16 cellular contexts compared by ENCODE assay signal in genomic region chr18:46296656-46297055, GRCh38.
DNase-seq lines count a peak whose midpoint lies in the region; ATAC-seq and TF ChIP-seq lines count a peak whose summit lies in the region.
"Had no signal": no experiment of that assay in that cellular context is flagged by ENCODE, and none has a peak within 500 bp of the region (broad histone marks: within the 10 kb centered on the region; RNA-seq: fewer than 3 reads in every experiment).

No MANE protein-coding gene starts in this region.

- peaks cover 13% of the 10 kb centered on the region for H3K4me1 Mint-ChIP-seq in stimulated activated effector memory CD8-positive, alpha-beta T cell treated with anti-CD3 and anti-CD28 coated beads, Interleukin-12 subunit alpha, Interleukin-12 subunit beta, amount 100 ng/mL, for 72 hours

- DNase-seq in D341Med (ENCODE audit: low spot score) (peak; percentile 16), WERI-Rb-1 (no peak), mesenteric fat pad (ENCODE audit: low spot score) (peak; percentile 72), NCI-H524 (lab: John Stamatoyannopoulos, UW) (no peak), NCI-H524 treated with DMSO at 0.1 percent for 48 hours (lab: John Stamatoyannopoulos, UW) (no peak)
- no peak for DNase-seq in stimulated activated effector memory CD8-positive, alpha-beta T cell treated with anti-CD3 and anti-CD28 coated beads, Interleukin-12 subunit alpha, Interleukin-12 subunit beta, amount 100 ng/mL, for 72 hours (ENCODE audit: low spot score in 2 of 2)
- DNase-seq: 8988T; ACHN; CD4-positive, CD25-positive, alpha-beta regulatory T cell; DMS153; DMS79 treated with DMSO at 0.1 percent for 48 hours; GDM1; KBM-7 had no signal

- no peaks in the 10 kb centered on the region for H3K9me3 Mint-ChIP-seq in stimulated activated effector memory CD8-positive, alpha-beta T cell treated with anti-CD3 and anti-CD28 coated beads, Interleukin-12 subunit alpha, Interleukin-12 subunit beta, amount 100 ng/mL, for 72 hours
- H3K9me3 Mint-ChIP-seq: CD4-positive, CD25-positive, alpha-beta regulatory T cell had no signal

- 0 out of 2 replicates have a peak, but pooled peaks have one; percentile 6 for TF ChIP-seq CTCF in WERI-Rb-1 (IDR thresholded peaks at IDR 0.05; ENCODE audit: low read depth, low read length)

- H3K27ac Mint-ChIP-seq in stimulated activated effector memory CD8-positive, alpha-beta T cell treated with anti-CD3 and anti-CD28 coated beads, Interleukin-12 subunit alpha, Interleukin-12 subunit beta, amount 100 ng/mL, for 72 hours: no peak overlapping the region
- H3K27ac Mint-ChIP-seq: CD4-positive, CD25-positive, alpha-beta regulatory T cell had no signal

- H3K4me3 ChIP-seq in WERI-Rb-1 (ENCODE audit: low read depth, low read length): no peak overlapping the region
- H3K4me3 ChIP-seq: BLaER1 treated with 17β-estradiol and CSF1 and Interleukin-3, amounts not matched to agents 10 nM and 100 nM had no signal

- no peaks in the 10 kb centered on the region for H3K36me3 ChIP-seq in WERI-Rb-1
- H3K36me3 ChIP-seq: BLaER1 treated with 17β-estradiol and CSF1 and Interleukin-3, amounts not matched to agents 10 nM and 100 nM had no signal

- no peaks in the 10 kb centered on the region for H3K36me3 Mint-ChIP-seq in stimulated activated effector memory CD8-positive, alpha-beta T cell treated with anti-CD3 and anti-CD28 coated beads, Interleukin-12 subunit alpha, Interleukin-12 subunit beta, amount 100 ng/mL, for 72 hours
- H3K36me3 Mint-ChIP-seq: CD4-positive, CD25-positive, alpha-beta regulatory T cell had no signal

- H3K4me3 Mint-ChIP-seq in stimulated activated effector memory CD8-positive, alpha-beta T cell treated with anti-CD3 and anti-CD28 coated beads, Interleukin-12 subunit alpha, Interleukin-12 subunit beta, amount 100 ng/mL, for 72 hours: no peak overlapping the region
- H3K4me3 Mint-ChIP-seq: CD4-positive, CD25-positive, alpha-beta regulatory T cell had no signal

- ATAC-seq in stimulated activated effector memory CD8-positive, alpha-beta T cell treated with anti-CD3 and anti-CD28 coated beads, Interleukin-12 subunit alpha, Interleukin-12 subunit beta, amount 100 ng/mL, for 72 hours: peak; percentile 18
- ATAC-seq in HG03457 (IDR thresholded peaks at IDR 0.05; ENCODE audit: unreplicated experiment): no peak
- ATAC-seq: HCT116 had no signal

- no peaks in the 10 kb centered on the region for H3K27me3 ChIP-seq in WERI-Rb-1 (ENCODE audit: insufficient read depth, low read depth, severe bottlenecking)
- H3K27me3 ChIP-seq: BLaER1 treated with 17β-estradiol and CSF1 and Interleukin-3, amounts not matched to agents 10 nM and 100 nM had no signal

- H3K9me3 ChIP-seq in WERI-Rb-1 (ENCODE audit: severe bottlenecking): no peaks in the 10 kb centered on the region
- H3K9me3 ChIP-seq: BLaER1 treated with 17β-estradiol and CSF1 and Interleukin-3, amounts not matched to agents 10 nM and 100 nM had no signal

- no peak overlapping the region for H3K27ac ChIP-seq in WERI-Rb-1
- H3K27ac ChIP-seq: BLaER1 treated with 17β-estradiol and CSF1 and Interleukin-3, amounts not matched to agents 10 nM and 100 nM had no signal

Comparison
In these comparisons a context has a peak if more than half of its experiments do, and no peak if none do; other contexts are left out.
1. DNase-seq: peak in D341Med (single experiment) and mesenteric fat pad (single experiment); none in WERI-Rb-1 (single experiment), stimulated activated effector memory CD8-positive, alpha-beta T cell treated with anti-CD3 and anti-CD28 coated beads, Interleukin-12 subunit alpha, Interleukin-12 subunit beta, amount 100 ng/mL, for 72 hours (0 of 2), NCI-H524 (0 of 2) and NCI-H524 treated with DMSO at 0.1 percent for 48 hours (single experiment).